In genomic region chr12:13222076-13222475, GRCh38 we compare ENCODE assay signal across 14 cellular contexts. TPM values are rescaled to one million over a fixed set of nuclear protein-coding genes. Genes with fewer than 3 reads are reported as not detected.
DNase-seq lines count a peak whose midpoint lies in the region; ATAC-seq and TF ChIP-seq lines count a peak whose summit lies in the region.
"Had no signal": no experiment of that assay in that cellular context is flagged by ENCODE, and none has a peak within 500 bp of the region (broad histone marks: within the 10 kb centered on the region; RNA-seq: fewer than 3 reads in every experiment).

No MANE protein-coding gene starts in this region.

- peak overlapping the region; percentile 61 for H3K9ac ChIP-seq in GM23248

- H3K36me3 Mint-ChIP-seq in type B pancreatic cell = peaks cover 16% of the 10 kb centered on the region
- H3K36me3 Mint-ChIP-seq in CD4-positive, alpha-beta T cell (ENCODE audit: low read depth) = no peaks in the 10 kb centered on the region
- H3K36me3 Mint-ChIP-seq in stimulated activated naive B cell treated with anti-CD40 and anti-IgM and Interleukin-4, amounts not matched to agents 10 μg/mL and 1 μg/mL and 100 μg/mL, for 72 hours = no peaks in the 10 kb centered on the region
- H3K36me3 Mint-ChIP-seq: activated naive CD4-positive, alpha-beta T cell treated with anti-CD3 and anti-CD28 coated beads, Interleukin-2, amount 50 U/mL, for 72 hours; IgD-negative memory B cell; naive B cell had no signal

- H3K9me3 ChIP-seq in GM23248 (ENCODE audit: low read depth) (no peaks in the 10 kb centered on the region), psoas muscle (no peaks in the 10 kb centered on the region)
- H3K9me3 ChIP-seq in CD4-positive, alpha-beta T cell (ENCODE audit: control insufficient read depth, low read length) = no peaks in the 10 kb centered on the region
- H3K9me3 ChIP-seq: SJSA1 had no signal

- peaks cover 13% of the 10 kb centered on the region for H3K9me3 Mint-ChIP-seq in type B pancreatic cell
- no peaks in the 10 kb centered on the region for H3K9me3 Mint-ChIP-seq in CD4-positive, alpha-beta T cell
- peaks cover 3 to 4% of the 10 kb centered on the region in 2 donors for H3K9me3 Mint-ChIP-seq in stimulated activated naive B cell treated with anti-CD40 and anti-IgM and Interleukin-4, amounts not matched to agents 10 μg/mL and 1 μg/mL and 100 μg/mL, for 72 hours

- H3K27ac ChIP-seq in GM23248 (peak overlapping the region; percentile 88), psoas muscle (no peak overlapping the region)
- H3K27ac ChIP-seq in CD4-positive, alpha-beta T cell (ENCODE audit: low read depth, low read length) = no peak overlapping the region

- peaks cover 11% of the 10 kb centered on the region for H3K4me1 Mint-ChIP-seq in type B pancreatic cell (ENCODE audit: unreplicated experiment)
- H3K4me1 Mint-ChIP-seq in CD4-positive, alpha-beta T cell (ENCODE audit: low read depth) = no peaks in the 10 kb centered on the region
- H3K4me1 Mint-ChIP-seq in stimulated activated naive B cell treated with anti-CD40 and anti-IgM and Interleukin-4, amounts not matched to agents 10 μg/mL and 1 μg/mL and 100 μg/mL, for 72 hours = no peaks in the 10 kb centered on the region
- H3K4me1 Mint-ChIP-seq: IgD-negative memory B cell, naive B cell had no signal

- H3K27me3 ChIP-seq in GM23248 (replicated peaks; ENCODE audit: insufficient read depth) (no peaks in the 10 kb centered on the region), psoas muscle (ENCODE audit: insufficient read depth in 3 of 3, low read length in 2 of 3) (no peaks in the 10 kb centered on the region)
- H3K27me3 ChIP-seq in CD4-positive, alpha-beta T cell (ENCODE audit: control insufficient read depth, insufficient read depth, low read length) = no peaks in the 10 kb centered on the region
- H3K27me3 ChIP-seq: SJSA1 had no signal

- H4K20me1 ChIP-seq in GM23248 (ENCODE audit: insufficient read depth) = no peaks in the 10 kb centered on the region

- H3K27me3 Mint-ChIP-seq in type B pancreatic cell = peaks cover 4% of the 10 kb centered on the region
- peaks cover 23% of the 10 kb centered on the region for H3K27me3 Mint-ChIP-seq in CD4-positive, alpha-beta T cell
- H3K27me3 Mint-ChIP-seq in stimulated activated naive B cell treated with anti-CD40 and anti-IgM and Interleukin-4, amounts not matched to agents 10 μg/mL and 1 μg/mL and 100 μg/mL, for 72 hours = peaks cover 0 to 13% of the 10 kb centered on the region in 2 donors

- TF ChIP-seq CTCF in fibroblast of mammary gland (conservative IDR thresholded peaks at IDR 0.05; ENCODE audit: control insufficient read depth, insufficient read depth, low read depth, low read length) (no peak), psoas muscle (IDR thresholded peaks at IDR 0.05) (no peak), type B pancreatic cell (conservative IDR thresholded peaks at IDR 0.05) (no peak)
- TF ChIP-seq CTCF in CD4-positive, alpha-beta T cell (IDR thresholded peaks at IDR 0.05) = no peak

- in situ Hi-C loops in GM23248 (cut with MboI) = loop anchor here (10.0 kb wide), 1 partner anchor 307 kb away; no protein-coding TSS in a partner anchor

- no peak overlapping the region for H3K27ac Mint-ChIP-seq in type B pancreatic cell
- no peak overlapping the region for H3K27ac Mint-ChIP-seq in CD4-positive, alpha-beta T cell
- H3K27ac Mint-ChIP-seq in stimulated activated naive B cell treated with anti-CD40 and anti-IgM and Interleukin-4, amounts not matched to agents 10 μg/mL and 1 μg/mL and 100 μg/mL, for 72 hours = no peak overlapping the region
- H3K27ac Mint-ChIP-seq: IgD-negative memory B cell, naive B cell had no signal

- DNase-seq in GM23248 = peak; percentile 69
- peak; percentile 60 for DNase-seq in RPMI7951 (ENCODE audit: low read depth)
- DNase-seq in fibroblast of mammary gland (ENCODE audit: low read depth) = peak; percentile 75
- peak; percentile 28 to 59 for DNase-seq in psoas muscle
- no peak for DNase-seq in type B pancreatic cell (ENCODE audit: extremely low spot score, unreplicated experiment)
- DNase-seq in CD4-positive, alpha-beta T cell = no peak
- DNase-seq in stimulated activated naive B cell treated with anti-CD40 and anti-IgM and Interleukin-4, amounts not matched to agents 10 μg/mL and 1 μg/mL and 100 μg/mL, for 72 hours = no peak
- DNase-seq: naive B cell, NCI-H1436, NCI-H774 had no signal

- H3K4me2 ChIP-seq in GM23248 (ENCODE audit: unreplicated experiment) = peak overlapping the region; percentile 65

- H3K4me3 ChIP-seq in GM23248 (no peak overlapping the region), fibroblast of mammary gland (ENCODE audit: control insufficient read depth, low read depth, low read length) (no peak overlapping the region), psoas muscle (no peak overlapping the region)
- H3K4me3 ChIP-seq: SJSA1 had no signal

- POLR2A ChIA-PET in CD4-positive, alpha-beta T cell (lab: Charles Lee) = no interaction called here

- H3K4me3 Mint-ChIP-seq in type B pancreatic cell = no peak overlapping the region
- no peak overlapping the region for H3K4me3 Mint-ChIP-seq in CD4-positive, alpha-beta T cell
- no peak overlapping the region for H3K4me3 Mint-ChIP-seq in stimulated activated naive B cell treated with anti-CD40 and anti-IgM and Interleukin-4, amounts not matched to agents 10 μg/mL and 1 μg/mL and 100 μg/mL, for 72 hours
- H3K4me3 Mint-ChIP-seq: IgD-negative memory B cell, naive B cell had no signal

- H3K4me1 ChIP-seq in GM23248 (ENCODE audit: insufficient read depth) = peaks cover 80% of the 10 kb centered on the region
- no peaks in the 10 kb centered on the region for H3K4me1 ChIP-seq in psoas muscle

- 47 to 48% methylated on average over 4 to 5 of the region's 5 CpGs for WGBS in GM23248 (ENCODE audit: low coverage in 1 of 2, low lambda C conversion rate in 2 of 2, missing lambda C conversion rate in 2 of 2), 2 experiments
- 69 to 73% (median 69%) methylated on average over 5 of the region's 5 CpGs for WGBS in psoas muscle, 3 donors

- H3K9me2 ChIP-seq in GM23248 (ENCODE audit: insufficient read depth) = no peaks in the 10 kb centered on the region

- no peak overlapping the region for H2AFZ ChIP-seq in GM23248

- peaks cover 83% of the 10 kb centered on the region for H3F3A ChIP-seq in GM23248 (ENCODE audit: insufficient read depth)

- CTCF ChIA-PET in CD4-positive, alpha-beta T cell (lab: Charles Lee) = interaction anchor here (1.1 to 1.7 kb wide), 2 partner anchors 10 kb away, joined by 3 to 9 read pairs; no protein-coding TSS in a partner anchor

- H3K36me3 ChIP-seq in GM23248 (ENCODE audit: low read depth) = peaks cover 16% of the 10 kb centered on the region
- H3K36me3 ChIP-seq in psoas muscle (ENCODE audit: insufficient read depth in 1 of 2, low read depth in 1 of 2) = peaks cover 0 to 7% of the 10 kb centered on the region in 2 donors

- intact Hi-C loops in psoas muscle (cut with DNase I) = no loop called here
- intact Hi-C loops in CD4-positive, alpha-beta T cell (cut with DNase I, micrococcal nuclease) = no loop called here

- no peaks in the 10 kb centered on the region for H3K79me2 ChIP-seq in GM23248 (ENCODE audit: insufficient read depth)

- peak in 2 of 4 donors; percentile 34 to 40 for ATAC-seq in psoas muscle
- no peak for ATAC-seq in GM19455 (IDR thresholded peaks at IDR 0.05; ENCODE audit: unreplicated experiment)
- ATAC-seq in CD4-positive, alpha-beta T cell (ENCODE audit: poor library complexity) = no peak
- no peak for ATAC-seq in stimulated activated naive B cell treated with anti-CD40 and anti-IgM and Interleukin-4, amounts not matched to agents 10 μg/mL and 1 μg/mL and 100 μg/mL, for 72 hours (replicated peaks)
- ATAC-seq: activated naive CD4-positive, alpha-beta T cell treated with anti-CD3 and anti-CD28 coated beads, Interleukin-2, amount 50 U/mL, for 72 hours had no signal

RNA-seq across cellular contexts. Expression of gene EMP1, which starts 25.6 kb away (rescaled TPM):
- 631 and 744 TPM in 2 replicates for total RNA-seq in GM23248 (2014; rRNA removed; shearing (Covaris generic))
- polyA plus RNA-seq in GM23248 (2016; fragmentation: Nextera tagmentation; extraction: Ambion mirVana) (496 and 518 TPM in 2 replicates), psoas muscle (10 to 100 TPM; 11.0 to 28.3 (median 14.4) TPM)
- total RNA-seq in RPMI7951 (2014; rRNA removed; shearing (Covaris generic)) = 71.3 and 120 TPM in 2 replicates
- total RNA-seq in psoas muscle (100 to 1,000 TPM in 1 of 4 donors, 10 to 100 TPM in 3; 49.8 to 123 (median 74.1) TPM), type B pancreatic cell (ENCODE audit: low replicate concordance) (340 and 2,561 TPM in 2 replicates)
- 1 to 10 TPM; 9.0 to 9.1 TPM for total RNA-seq in CD4-positive, alpha-beta T cell
- polyA plus RNA-seq: IgD-negative memory B cell had no signal

Comparison
In these comparisons a context has a peak if more than half of its experiments do, and no peak if none do; other contexts are left out.
1. DNase-seq: peak in GM23248 (single experiment), RPMI7951 (single experiment), fibroblast of mammary gland (single experiment) and psoas muscle (2 of 2); none in type B pancreatic cell (single experiment), CD4-positive, alpha-beta T cell (0 of 10) and stimulated activated naive B cell treated with anti-CD40 and anti-IgM and Interleukin-4, amounts not matched to agents 10 μg/mL and 1 μg/mL and 100 μg/mL, for 72 hours (single experiment).